In the genomic region with DNA sequence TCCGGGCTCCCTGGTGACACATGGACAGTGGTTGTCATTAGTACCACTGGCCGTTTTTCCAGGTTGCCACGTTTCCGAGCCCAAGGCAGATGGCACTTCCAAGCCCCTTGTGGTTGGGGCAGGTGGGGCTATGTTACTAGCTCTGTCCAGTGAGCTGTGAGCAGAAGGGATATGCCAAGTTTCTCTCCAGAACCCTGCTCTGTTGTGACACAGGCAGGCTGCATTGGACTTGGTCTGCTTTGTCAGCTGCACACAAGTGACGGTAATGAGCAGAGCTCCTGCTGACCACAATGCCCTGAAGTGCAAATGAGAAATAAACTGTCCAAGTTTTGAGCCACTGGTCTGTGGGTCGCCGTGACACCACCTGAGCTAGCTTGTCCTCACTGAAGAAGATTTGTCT, we compare ENCODE assay signal across 26 cellular contexts.
"Had no signal": no experiment of that assay in that cellular context is flagged by ENCODE, and none has a peak within 500 bp of the region (broad histone marks: within the 10 kb centered on the region; RNA-seq: fewer than 3 reads in every experiment).

No MANE protein-coding gene starts in this region.

- H3K36me3 Mint-ChIP-seq: brain; mesothelial cell of epicardium; naive thymus-derived CD8-positive, alpha-beta T cell; stimulated activated naive B cell treated with anti-CD40 and anti-IgM and Interleukin-4, amounts not matched to agents 10 μg/mL and 1 μg/mL and 100 μg/mL, for 72 hours had no signal

- H3K27ac Mint-ChIP-seq: activated CD4-positive, alpha-beta memory T cell treated with anti-CD3 and anti-CD28 coated beads, Interleukin-2, amount 10 ng/mL, durations not matched to agents 7 days and 5 days; activated naive CD8-positive, alpha-beta T cell; activated T-helper 2 cell treated with anti-CD3 and anti-CD28 coated beads, Interferon-gamma antibody, Interleukin-2, Interleukin-4, amounts not matched to agents 10 μg/mL and 5 μg/mL and 100 μg/mL, durations not matched to agents 14 hours and 24 hours and 36 hours; mesothelial cell of epicardium; stimulated activated naive B cell treated with anti-CD40 and anti-IgM and Interleukin-4, amounts not matched to agents 10 μg/mL and 1 μg/mL and 100 μg/mL, for 72 hours had no signal

- ATAC-seq: esophagus mucosa; left colon; naive thymus-derived CD8-positive, alpha-beta T cell; SK-N-SH treated with all-trans-retinoic acid at 6 μM for 48 hours; stimulated activated naive B cell treated with anti-CD40 and anti-IgM and Interleukin-4, amounts not matched to agents 10 μg/mL and 1 μg/mL and 100 μg/mL, for 72 hours had no signal

- H3K27me3 Mint-ChIP-seq: activated naive CD8-positive, alpha-beta T cell had no signal

- DNase-seq: activated CD4-positive, alpha-beta memory T cell treated with anti-CD3 and anti-CD28 coated beads, Interleukin-2, amount 10 ng/mL, durations not matched to agents 7 days and 5 days; activated CD4-positive, alpha-beta T cell treated with anti-CD3 and anti-CD28 coated beads for 1 hour; activated CD4-positive, alpha-beta T cell treated with anti-CD3 and anti-CD28 coated beads, Interleukin-2, amount 10 ng/mL, durations not matched to agents 7 days and 5 days; activated CD8-positive, alpha-beta memory T cell treated with anti-CD3 and anti-CD28 coated beads, Interleukin-2, amount 50 U/mL, for 48 hours; activated naive CD4-positive, alpha-beta T cell treated with Interleukin-2 at 50 U/mL for 16 hours; activated T-cell treated with anti-CD3 and anti-CD28 coated beads, Interleukin-2, amount 50 U/mL, for 48 hours; foreskin fibroblast; hippocampal formation; left colon; mammary epithelial cell; naive thymus-derived CD8-positive, alpha-beta T cell; retina; sigmoid colon; small intestine; stimulated activated CD4-positive, alpha-beta T cell treated with anti-CD3 and anti-CD28 coated beads, Interleukin-1b, Interleukin-23, amount 100 ng/mL, for 48 hours; stimulated activated CD4-positive, alpha-beta T cell treated with anti-CD3 and anti-CD28 coated beads, Interleukin-4, amount 100 ng/mL, for 4 hours; stimulated activated CD8-positive, alpha-beta memory T cell treated with anti-CD3 and anti-CD28 coated beads, Interleukin-4, amount 100 ng/mL, for 48 hours; stimulated activated naive B cell treated with anti-CD40 and anti-IgM and Interleukin-4, amounts not matched to agents 10 μg/mL and 1 μg/mL and 100 μg/mL, for 72 hours; stomach; T-helper 2 cell had no signal

- H3K9me3 Mint-ChIP-seq: activated CD4-positive, alpha-beta memory T cell treated with anti-CD3 and anti-CD28 coated beads, Interleukin-2, amount 10 ng/mL, durations not matched to agents 7 days and 5 days; activated CD4-positive, alpha-beta T cell treated with anti-CD3 and anti-CD28 coated beads, Interleukin-2, amount 10 ng/mL, durations not matched to agents 7 days and 5 days; activated T-helper 2 cell treated with anti-CD3 and anti-CD28 coated beads, Interferon-gamma antibody, Interleukin-2, Interleukin-4, amounts not matched to agents 10 μg/mL and 5 μg/mL and 100 μg/mL, durations not matched to agents 14 hours and 24 hours and 36 hours; mesothelial cell of epicardium; naive thymus-derived CD8-positive, alpha-beta T cell; stimulated activated naive B cell treated with anti-CD40 and anti-IgM and Interleukin-4, amounts not matched to agents 10 μg/mL and 1 μg/mL and 100 μg/mL, for 72 hours had no signal
